In genomic region chr11:64285885-64286800, GRCh38 we compare ENCODE assay signal across 6 cellular contexts. TPM values are rescaled to one million over a fixed set of nuclear protein-coding genes. Genes with fewer than 3 reads are reported as not detected.
DNase-seq lines count a peak whose midpoint lies in the region; ATAC-seq, FAIRE-seq and TF ChIP-seq lines count a peak whose summit lies in the region.

No MANE protein-coding gene starts in this region.

- H2AFZ ChIP-seq in HCT116 (ENCODE audit: low read depth, low read length, poor library complexity, severe bottlenecking) = no peak overlapping the region

- no peak for TF ChIP-seq POLR2A in HCT116 (IDR thresholded peaks at IDR 0.05; ENCODE audit: borderline replicate concordance, extremely low read depth, insufficient read depth, insufficient read length)
- no peak for TF ChIP-seq POLR2A in gastroesophageal sphincter (IDR thresholded peaks at IDR 0.05)
- no peak for TF ChIP-seq POLR2A in testis (IDR thresholded peaks at IDR 0.05)

- H3K36me3 ChIP-seq in HCT116 (ENCODE audit: control insufficient read depth in 1 of 2, insufficient read depth in 2 of 2, low read length in 2 of 2) (no peaks in the 10 kb centered on the region; a peak in 1 of 4 replicates), gastroesophageal sphincter (peaks cover 0 to 41% of the 10 kb centered on the region in 2 donors), testis (ENCODE audit: low read depth, missing control alignments) (no peaks in the 10 kb centered on the region)

- H3K4me2 ChIP-seq in HCT116 (ENCODE audit: low read length) = peak overlapping the region; percentile 96

- ATAC-seq in HCT116 (peak; percentile 16; the same call in 1 of the 2 replicates), gastroesophageal sphincter (no peak), GM19452 (IDR thresholded peaks at IDR 0.05; ENCODE audit: unreplicated experiment) (no peak)

- H3K4me1 ChIP-seq in HCT116 (ENCODE audit: control insufficient read depth in 1 of 2, insufficient read depth in 2 of 2, low read length in 2 of 2) (peaks cover 14 to 27% of the 10 kb centered on the region in 2 experiments), gastroesophageal sphincter (peaks cover 0 to 57% (median 25%) of the 10 kb centered on the region in 3 donors), testis (peaks cover 23% of the 10 kb centered on the region)

- H3K9me3 ChIP-seq in HCT116 (ENCODE audit: control insufficient read depth in 1 of 2, insufficient read depth in 1 of 2, low read depth in 1 of 2, low read length in 2 of 2) (no peaks in the 10 kb centered on the region), gastroesophageal sphincter (no peaks in the 10 kb centered on the region), testis (no peaks in the 10 kb centered on the region)

- H3K4me3 ChIP-seq in HCT116 (replicated peaks in 1 of 2; ENCODE audit: low read depth in 1 of 2, low read length in 2 of 2) = peak overlapping the region; percentile 53 to 80
- peak overlapping the region; percentile 72 for H3K4me3 ChIP-seq in gastroesophageal sphincter
- H3K4me3 ChIP-seq in testis = peak overlapping the region; percentile 80 to 93

- POLR2A ChIA-PET in HCT116 (lab: Charles Lee) = interaction anchor here (1.2 kb wide), 1 partner anchor 17 kb away, joined by 3 read pairs; no protein-coding TSS in a partner anchor

- TF ChIP-seq CTCF in HCT116 (IDR thresholded peaks at IDR 0.05 in 2 of 3, conservative IDR thresholded peaks at IDR 0.05 in 1 of 3; ENCODE audit: borderline replicate concordance in 1 of 3, insufficient read depth in 1 of 3, low read depth in 2 of 3, low read length in 2 of 3) (peak in 2 of 3 experiments; percentile 21 to 28; a peak in 2 of 6 replicates), gastroesophageal sphincter (IDR thresholded peaks at IDR 0.05) (no peak), testis (IDR thresholded peaks at IDR 0.05) (no peak)

- DNase-seq in HCT116 (ENCODE audit: low read depth, low spot score) (no peak), RCC 7860 (ENCODE audit: low spot score) (peak; percentile 31), testis (no peak), AG08395 (ENCODE audit: low spot score) (no peak)

- intact Hi-C loops in HCT116 (cut with micrococcal nuclease) (no loop called here), testis (cut with DNase I; ENCODE audit: low total_unique reads) (no loop called here)

- peak overlapping the region; percentile 85 for H3K9ac ChIP-seq in HCT116 (ENCODE audit: low read length)

- no peaks in the 10 kb centered on the region for H4K20me1 ChIP-seq in HCT116 (ENCODE audit: insufficient read depth)

- TF ChIP-seq RAD21 in HCT116 (IDR thresholded peaks at IDR 0.05; ENCODE audit: low read depth) = no peak

- H3K27me3 ChIP-seq in HCT116 (ENCODE audit: insufficient read depth, low read length) (no peaks in the 10 kb centered on the region), gastroesophageal sphincter (peaks cover 17% of the 10 kb centered on the region), testis (no peaks in the 10 kb centered on the region)

- FAIRE-seq in RCC 7860 (lab: Jason Lieb, UNC) = no peak

- RAD21 ChIA-PET in HCT116 (lab: Charles Lee; ENCODE audit: low non-redundant PET in 1 of 2, low total read pairs in 2 of 2, uncharacterized antibody in 2 of 2, unreplicated experiment in 2 of 2) = interaction anchor here in 1 of 2 experiments (0.7 kb wide), 1 partner anchor 80 kb away, joined by 3 read pairs; no protein-coding TSS in a partner anchor

- H3K79me2 ChIP-seq in HCT116 (ENCODE audit: insufficient read depth, low read length) = no peaks in the 10 kb centered on the region

- no peak for TF ChIP-seq EP300 in gastroesophageal sphincter (IDR thresholded peaks at IDR 0.05)

- BruUV-seq in HCT116 (replicated peaks; lab: Mats Ljungman, UMichigan) = no TSS peak

- CTCF ChIA-PET in HCT116 (lab: Charles Lee) = interaction anchor here (1.2 to 4.3 kb wide), 3 partner anchors 15 to 82 kb away, joined by 4 to 22 read pairs (median 4); partner anchors contain the start of gene ESRRA

- WGBS in gastroesophageal sphincter (ENCODE audit: low coverage in 1 of 2), 2 donors = 67 to 87% methylated on average over 3 to 13 of the region's 40 CpGs
- 27 to 37% methylated on average over 17 to 26 of the region's 40 CpGs for WGBS in testis, 2 donors

- no peaks in the 10 kb centered on the region for H3K9me2 ChIP-seq in HCT116 (ENCODE audit: insufficient read depth)

- peak overlapping the region; percentile 83 for H3K27ac ChIP-seq in HCT116 (ENCODE audit: low read depth, low read length)
- H3K27ac ChIP-seq in gastroesophageal sphincter = peak overlapping the region; percentile 87 to 97 (median 94)
- peak overlapping the region; percentile 47 to 97 for H3K27ac ChIP-seq in testis

TF ChIP-seq in HCT116, 20 proteins besides CTCF, POLR2A, EP300 and RAD21:
- TF ChIP-seq EGR1 (IDR thresholded peaks at IDR 0.05; ENCODE audit: low read depth) (no peak), ZFX (IDR thresholded peaks at IDR 0.05) (peak; percentile 22; the same call in 1 of the 2 replicates)

RNA-seq across cellular contexts. Expression of gene GPR137, which starts 0.5 kb away (rescaled TPM):
- 24.4 TPM for total RNA-seq in HCT116 (2021; ENCODE audit: unreplicated experiment)
- 16.2 and 17.1 TPM in 2 replicates for polyA plus RNA-seq in HCT116 (2012)
- total RNA-seq in gastroesophageal sphincter = 10 to 100 TPM; 14.0 to 37.1 (median 27.6) TPM
- total RNA-seq in testis = 100 to 1,000 TPM; 204 to 230 TPM
- 390 TPM for polyA plus RNA-seq in testis (ENCODE audit: insufficient read depth, low read depth, low replicate concordance)

RNA-seq across cellular contexts. Expression of gene BAD, which starts 1.7 kb away (rescaled TPM):
- total RNA-seq in HCT116 (2021; ENCODE audit: unreplicated experiment) (51.9 TPM), gastroesophageal sphincter (100 to 1,000 TPM in 3 of 4 donors, 10 to 100 TPM in 1; 97.1 to 156 (median 135) TPM), testis (100 to 1,000 TPM in 1 of 2 donors, 10 to 100 TPM in 1; 88.7 to 110 TPM)
- 36.3 and 48.6 TPM in 2 replicates for polyA plus RNA-seq in HCT116 (2012)
- 85.2 TPM for polyA plus RNA-seq in testis (ENCODE audit: insufficient read depth, low read depth, low replicate concordance)

RNA-seq across cellular contexts. Expression of gene KCNK4, which starts 5.0 kb away (rescaled TPM):
- total RNA-seq in HCT116 (2021; ENCODE audit: unreplicated experiment) = not detected
- polyA plus RNA-seq in HCT116 (2012) = not detected in 2 replicates
- under 1 TPM in 1 of 4 donors, not detected in 3; 0.31 TPM for total RNA-seq in gastroesophageal sphincter
- under 1 TPM in 1 of 2 donors, not detected in 1; 0.24 TPM for total RNA-seq in testis
- polyA plus RNA-seq in testis (ENCODE audit: insufficient read depth, low read depth, low replicate concordance) = not detected

RNA-seq across cellular contexts. Expression of gene CATSPERZ, which starts 14.0 kb away (rescaled TPM):
- total RNA-seq in HCT116 (2021; ENCODE audit: unreplicated experiment) = 1.7 TPM
- polyA plus RNA-seq in HCT116 (2012) = 1.4 and 1.7 TPM in 2 replicates
- not detected for total RNA-seq in gastroesophageal sphincter
- total RNA-seq in testis = 100 to 1,000 TPM; 278 to 484 TPM
- 1,116 TPM for polyA plus RNA-seq in testis (ENCODE audit: insufficient read depth, low read depth, low replicate concordance)

RNA-seq across cellular contexts. Expression of gene ESRRA, which starts 19.2 kb away (rescaled TPM):
- total RNA-seq in HCT116 (2021; ENCODE audit: unreplicated experiment) (62.7 TPM), gastroesophageal sphincter (10 to 100 TPM; 39.8 to 77.1 (median 71.2) TPM), testis (10 to 100 TPM; 19.3 to 22.0 TPM)
- polyA plus RNA-seq in HCT116 (2012) = 37.8 and 43.4 TPM in 2 replicates
- 13.7 TPM for polyA plus RNA-seq in testis (ENCODE audit: insufficient read depth, low read depth, low replicate concordance)

Comparison
In these comparisons a context has a peak if more than half of its experiments do, and no peak if none do; other contexts are left out.
1. CTCF ChIP-seq: peak in HCT116 (2 of 3); none in gastroesophageal sphincter (0 of 4) and testis (0 of 3).
2. Peak in every context shown above with its lines, with median percentiles within 50 percentile points of each other: H3K27ac ChIP-seq and H3K4me3 ChIP-seq.